In the genomic region with DNA sequence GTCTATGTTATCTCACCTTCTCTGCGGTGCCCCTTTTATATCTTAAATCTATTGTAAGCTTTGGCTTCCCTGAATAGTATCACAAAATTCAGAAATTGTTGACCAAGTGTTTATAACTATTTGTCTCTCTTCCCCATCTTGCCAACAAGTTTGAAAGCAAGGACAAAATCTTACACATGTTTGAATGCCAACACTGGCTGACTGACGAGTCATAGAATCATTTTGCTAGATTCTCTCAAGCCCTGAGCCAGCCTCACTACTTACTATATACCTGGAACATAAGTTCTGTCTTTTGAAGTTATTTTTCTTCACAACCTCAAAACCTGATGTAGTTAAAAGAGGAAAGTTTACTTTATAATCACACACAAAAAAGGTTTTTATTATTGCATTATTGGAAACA, we compare ENCODE assay signal across 17 cellular contexts.
A peak's percentile ranks its signal among the peaks of the same experiment; 100 is the strongest.
DNase-seq lines count a peak whose midpoint lies in the region; ATAC-seq and TF ChIP-seq lines count a peak whose summit lies in the region.
"Had no signal": no experiment of that assay in that cellular context is flagged by ENCODE, and none has a peak within 500 bp of the region (broad histone marks: within the 10 kb centered on the region; RNA-seq: fewer than 3 reads in every experiment).

No MANE protein-coding gene starts in this region.

- H3K4me3 ChIP-seq in AG10803 (ENCODE audit: low read length) (no peak overlapping the region), IMR-90 (ENCODE audit: insufficient read depth, low read depth, low read length) (no peak overlapping the region), dorsolateral prefrontal cortex (no peak overlapping the region)
- H3K4me3 ChIP-seq: MG63, SK-N-MC had no signal

- no peaks in the 10 kb centered on the region for H4K20me1 ChIP-seq in IMR-90 (ENCODE audit: insufficient read depth, low read length)

- no peak overlapping the region for H3K27ac ChIP-seq in IMR-90 (ENCODE audit: insufficient read depth, low read length)
- H3K27ac ChIP-seq in dorsolateral prefrontal cortex: peak overlapping the region in 3 of 59 donors; percentile 3 to 20 (median 6)
- H3K27ac ChIP-seq: SK-N-MC had no signal

- H2BK120ac ChIP-seq in IMR-90 (ENCODE audit: low read depth, low read length): no peak overlapping the region

- DNase-seq in AG10803 (ENCODE audit: low read depth) (peak; percentile 57), IMR-90 (peak; percentile 46), astrocyte of the hippocampus (ENCODE audit: low read depth, low spot score) (peak; percentile 35), kidney tubule cell (ENCODE audit: low spot score) (peak; percentile 13), dorsolateral prefrontal cortex (no peak), GM19238 (ENCODE audit: insufficient read length, low spot score) (no peak)
- no peak for DNase-seq in activated naive CD4-positive, alpha-beta T cell treated with Interleukin-2 at 50 U/mL for 16 hours
- DNase-seq: AML-193, Caco-2, GOT3, KG1, MG63, NCI-H1105, NCI-H1694 treated with DMSO at 0.1 percent for 48 hours, NCI-H446 had no signal

- POLR2A ChIA-PET in IMR-90 (lab: Charles Lee; ENCODE audit: unreplicated experiment): no interaction called here

- in situ Hi-C loops in IMR-90 (cut with MboI; ENCODE audit: low sequenced_read_pairs): no loop called here

- CTCF ChIA-PET in IMR-90 (lab: Yijun Ruan, JAX): no interaction called here

- no peak overlapping the region for H2AK5ac ChIP-seq in IMR-90 (ENCODE audit: low read depth, low read length)

- H2AFZ ChIP-seq in IMR-90 (replicated peaks; ENCODE audit: low read length, poor library complexity): no peak overlapping the region

- TF ChIP-seq RAD21 in IMR-90 (IDR thresholded peaks at IDR 0.05; ENCODE audit: low read length): no peak

- H2BK20ac ChIP-seq in IMR-90 (ENCODE audit: low read depth, low read length): peak overlapping the region; percentile 56; the same call in 1 of the 2 replicates

- H3K27me3 ChIP-seq in IMR-90 (ENCODE audit: control insufficient read depth, insufficient read depth, low read length) (no peaks in the 10 kb centered on the region), dorsolateral prefrontal cortex (no peaks in the 10 kb centered on the region)
- H3K27me3 ChIP-seq: MG63 had no signal

- H3K56ac ChIP-seq in IMR-90 (ENCODE audit: extremely low read depth, insufficient read depth, low read length): no peak overlapping the region

- no peak overlapping the region for H3K4me2 ChIP-seq in IMR-90 (ENCODE audit: low read depth, low read length)

- TF ChIP-seq CTCF in AG10803 (conservative IDR thresholded peaks at IDR 0.05; ENCODE audit: low read length): no peak
- TF ChIP-seq CTCF in IMR-90 (conservative IDR thresholded peaks at IDR 0.05; ENCODE audit: low read depth, low read length): no peak
- TF ChIP-seq CTCF in dorsolateral prefrontal cortex (IDR thresholded peaks at IDR 0.05 in 54 of 56, conservative IDR thresholded peaks at IDR 0.05 in 2 of 56; ENCODE audit: low read depth in 1 of 56, partially characterized antibody in 56 of 56): no peak

- no peaks in the 10 kb centered on the region for H3K9me3 ChIP-seq in IMR-90 (ENCODE audit: control insufficient read depth, insufficient read depth, low read length)
- H3K9me3 ChIP-seq: Caco-2, MG63 had no signal

- no peaks in the 10 kb centered on the region for H3K9me1 ChIP-seq in IMR-90 (ENCODE audit: insufficient read depth, low read length)

- H3K9ac ChIP-seq in IMR-90 (ENCODE audit: low read depth, low read length): no peak overlapping the region

- H3K18ac ChIP-seq in IMR-90 (ENCODE audit: low read depth, low read length): no peak overlapping the region

- no peak overlapping the region for H4K91ac ChIP-seq in IMR-90 (ENCODE audit: insufficient read depth, low read depth, low read length)

- no peaks in the 10 kb centered on the region for H3K79me1 ChIP-seq in IMR-90 (ENCODE audit: low read depth in 1 of 2, low read length in 2 of 2)

- no peak overlapping the region; the same call in 1 of the 2 replicates for H3K14ac ChIP-seq in IMR-90 (replicated peaks; ENCODE audit: low read depth, low read length)

- H3K23ac ChIP-seq in IMR-90 (ENCODE audit: low read depth, low read length): no peak overlapping the region

- no peak overlapping the region for H4K8ac ChIP-seq in IMR-90 (ENCODE audit: low read depth in 2 of 2, low read length in 2 of 2)

- H3K4ac ChIP-seq in IMR-90 (ENCODE audit: low read depth, low read length): no peak overlapping the region

- H2AK9ac ChIP-seq in IMR-90 (replicated peaks; ENCODE audit: low read depth, low read length, poor library complexity): no peak overlapping the region

- TF ChIP-seq POLR2A in IMR-90 (IDR thresholded peaks at IDR 0.05; ENCODE audit: low read depth, low read length): no peak

- intact Hi-C loops in IMR-90 (cut with micrococcal nuclease): no loop called here
- intact Hi-C loops in dorsolateral prefrontal cortex (cut with DNase I): loop anchor here in 1 of 2 donors (10.0 kb wide), 1 partner anchor 74 kb away; no protein-coding TSS in a partner anchor

- H4K5ac ChIP-seq in IMR-90 (ENCODE audit: low read depth, low read length): no peak overlapping the region

- no peaks in the 10 kb centered on the region for H3K4me1 ChIP-seq in IMR-90 (ENCODE audit: control insufficient read depth, insufficient read depth, low read length)
- H3K4me1 ChIP-seq: Caco-2 had no signal

- ATAC-seq in IMR-90 (ENCODE audit: low read depth): 0 out of 2 replicates have a peak, but pooled peaks have one; percentile 35
- ATAC-seq in GM21360 (IDR thresholded peaks at IDR 0.05; ENCODE audit: unreplicated experiment): no peak

- no CpG with 5 or more reads among the region's 2 CpGs for WGBS in IMR-90 (ENCODE audit: extremely low coverage in 2 of 2, insufficient read length in 1 of 2), 2 experiments

- dilution Hi-C loops in IMR-90 (cut with HindIII; ENCODE audit: low sequenced_read_pairs, unreplicated experiment): no loop called here

- H2BK15ac ChIP-seq in IMR-90 (ENCODE audit: low read depth, low read length): no peak overlapping the region

- no TSS peak for BruUV-seq in IMR-90 (replicated peaks; lab: Mats Ljungman, UMichigan)

- H2BK5ac ChIP-seq in IMR-90 (ENCODE audit: low read depth, low read length, poor library complexity, severe bottlenecking): no peak overlapping the region

- H3K36me3 ChIP-seq in IMR-90 (ENCODE audit: control insufficient read depth, insufficient read depth, low read length): no peaks in the 10 kb centered on the region
- H3K36me3 ChIP-seq: MG63 had no signal

TF ChIP-seq in IMR-90, 13 proteins besides CTCF, POLR2A, EP300 and RAD21:
- TF ChIP-seq, protein P1, sequence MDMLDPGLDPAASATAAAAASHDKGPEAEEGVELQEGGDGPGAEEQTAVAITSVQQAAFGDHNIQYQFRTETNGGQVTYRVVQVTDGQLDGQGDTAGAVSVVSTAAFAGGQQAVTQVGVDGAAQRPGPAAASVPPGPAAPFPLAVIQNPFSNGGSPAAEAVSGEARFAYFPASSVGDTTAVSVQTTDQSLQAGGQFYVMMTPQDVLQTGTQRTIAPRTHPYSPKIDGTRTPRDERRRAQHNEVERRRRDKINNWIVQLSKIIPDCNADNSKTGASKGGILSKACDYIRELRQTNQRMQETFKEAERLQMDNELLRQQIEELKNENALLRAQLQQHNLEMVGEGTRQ (IDR thresholded peaks at IDR 0.05; ENCODE audit: low read depth, low read length): no peak
- no peak for TF ChIP-seq MXI1 (IDR thresholded peaks at IDR 0.05; ENCODE audit: borderline replicate concordance, low read depth, low read length)
- no peak for TF ChIP-seq SMC3 (IDR thresholded peaks at IDR 0.05; ENCODE audit: low read depth, low read length)
- TF ChIP-seq RFX5 (IDR thresholded peaks at IDR 0.05; ENCODE audit: low read depth, low read length): no peak
- TF ChIP-seq, protein P2, sequence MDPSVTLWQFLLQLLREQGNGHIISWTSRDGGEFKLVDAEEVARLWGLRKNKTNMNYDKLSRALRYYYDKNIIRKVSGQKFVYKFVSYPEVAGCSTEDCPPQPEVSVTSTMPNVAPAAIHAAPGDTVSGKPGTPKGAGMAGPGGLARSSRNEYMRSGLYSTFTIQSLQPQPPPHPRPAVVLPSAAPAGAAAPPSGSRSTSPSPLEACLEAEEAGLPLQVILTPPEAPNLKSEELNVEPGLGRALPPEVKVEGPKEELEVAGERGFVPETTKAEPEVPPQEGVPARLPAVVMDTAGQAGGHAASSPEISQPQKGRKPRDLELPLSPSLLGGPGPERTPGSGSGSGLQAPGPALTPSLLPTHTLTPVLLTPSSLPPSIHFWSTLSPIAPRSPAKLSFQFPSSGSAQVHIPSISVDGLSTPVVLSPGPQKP (IDR thresholded peaks at IDR 0.05; ENCODE audit: borderline replicate concordance, low read depth, low read length): no peak
- TF ChIP-seq BHLHE40 (IDR thresholded peaks at IDR 0.05; ENCODE audit: low read depth, low read length): no peak
- TF ChIP-seq MAZ (IDR thresholded peaks at IDR 0.05; ENCODE audit: borderline replicate concordance, low read depth, low read length): no peak
- no peak for TF ChIP-seq MAFK (IDR thresholded peaks at IDR 0.05; ENCODE audit: low read depth, low read length)
- TF ChIP-seq CHD1 (IDR thresholded peaks at IDR 0.05; ENCODE audit: low read depth, low read length): no peak

Comparison
In these comparisons a context has a peak if more than half of its experiments do, and no peak if none do; other contexts are left out.
1. DNase-seq: peak in AG10803 (single experiment), IMR-90 (single experiment), astrocyte of the hippocampus (single experiment) and kidney tubule cell (single experiment); none in activated naive CD4-positive, alpha-beta T cell treated with Interleukin-2 at 50 U/mL for 16 hours (single experiment), dorsolateral prefrontal cortex (0 of 10) and GM19238 (single experiment).